ENCODE assay signal across 29 cellular contexts in the genomic region with DNA sequence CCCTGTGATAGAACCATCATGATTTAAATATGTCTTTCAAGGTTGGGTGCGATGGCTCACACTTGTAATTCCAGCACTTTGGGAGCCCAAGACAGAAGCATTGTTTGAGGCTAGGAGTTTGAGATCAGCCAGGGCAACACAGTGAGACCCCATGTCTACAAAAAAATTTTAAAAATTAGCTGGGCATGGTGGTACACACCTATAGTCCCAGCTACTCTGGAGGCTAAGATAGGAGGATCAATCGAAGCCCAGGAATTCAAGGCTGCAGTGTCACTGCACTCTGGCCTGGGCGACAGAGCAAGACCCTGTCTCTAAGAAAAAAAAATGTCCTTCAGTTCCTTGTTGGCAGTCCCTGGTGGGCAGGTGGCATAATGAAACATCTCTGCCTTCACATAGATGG. TPM values are rescaled to one million over a fixed set of nuclear protein-coding genes. Genes with fewer than 3 reads are reported as not detected.
"Had no signal": no experiment of that assay in that cellular context is flagged by ENCODE, and none has a peak within 500 bp of the region (broad histone marks: within the 10 kb centered on the region; RNA-seq: fewer than 3 reads in every experiment).

No MANE protein-coding gene starts in this region.

- H3K4me1 Mint-ChIP-seq: naive thymus-derived CD8-positive, alpha-beta T cell; neural crest cell; stimulated activated memory B cell treated with anti-CD40 and anti-IgM and Interleukin-4, amounts not matched to agents 10 μg/mL and 1 μg/mL and 100 μg/mL, for 72 hours had no signal

- H3K27me3 ChIP-seq: right atrium auricular region, right lobe of liver, sigmoid colon, spleen, thyroid gland, tibial nerve, upper lobe of left lung, vagina had no signal

- H3K27ac Mint-ChIP-seq: naive thymus-derived CD8-positive, alpha-beta T cell; natural killer cell treated with Interleukin-12 subunit alpha and Interleukin-12 subunit beta and Interleukin-15 and Interleukin-18, amount 100 ng/mL, for 72 hours; stimulated activated memory B cell treated with anti-CD40 and anti-IgM and Interleukin-4, amounts not matched to agents 10 μg/mL and 1 μg/mL and 100 μg/mL, for 72 hours; stimulated activated naive CD8-positive, alpha-beta T cell treated with anti-CD3 and anti-CD28 coated beads, Interleukin-15, Interleukin-2, amounts not matched to agents 100 ng/mL and 50 ng/mL, for 24 hours had no signal

- DNase-seq: naive thymus-derived CD8-positive, alpha-beta T cell; nephron progenitor cell; nucleus accumbens; pancreas; retina; right lobe of liver; sigmoid colon; small intestine; spleen; stimulated activated CD4-positive, alpha-beta T cell treated with anti-CD3 and anti-CD28 coated beads, Interleukin-12 subunit alpha, Interleukin-12 subunit beta, amount 100 ng/mL, for 4 hours; stimulated activated CD4-positive, alpha-beta T cell treated with anti-CD3 and anti-CD28 coated beads, Interleukin-1b, Interleukin-23, amount 100 ng/mL, for 48 hours; stimulated activated CD4-positive, alpha-beta T cell treated with anti-CD3 and anti-CD28 coated beads, Interleukin-4, amount 100 ng/mL, for 1 hour; stimulated activated CD4-positive, alpha-beta T cell treated with anti-CD3 and anti-CD28 coated beads, Interleukin-4, amount 100 ng/mL, for 4 hours; stimulated activated CD8-positive, alpha-beta memory T cell treated with anti-CD3 and anti-CD28 coated beads, Interleukin-4, amount 100 ng/mL, for 48 hours; stimulated activated naive CD4-positive, alpha-beta T cell; stomach; thyroid gland; upper lobe of left lung had no signal

- H3K9me3 ChIP-seq: pancreas, prostate gland, right lobe of liver, thyroid gland, vagina had no signal

- H3K9me3 Mint-ChIP-seq: natural killer cell treated with Interleukin-12 subunit alpha and Interleukin-12 subunit beta and Interleukin-15 and Interleukin-18, amount 100 ng/mL, for 72 hours had no signal

- H3K27ac ChIP-seq: neutrophil, pancreas, prostate gland, right atrium auricular region, right lobe of liver, sigmoid colon, spleen, stomach, thoracic aorta, thyroid gland, tibial nerve, upper lobe of left lung, vagina had no signal

- FAIRE-seq: pancreas, small intestine, urothelium cell line had no signal

- ATAC-seq: naive thymus-derived CD8-positive, alpha-beta T cell; natural killer cell treated with Interleukin-12 subunit alpha and Interleukin-12 subunit beta and Interleukin-15 and Interleukin-18, amount 100 ng/mL, for 72 hours; pancreas; right lobe of liver; stimulated activated memory B cell treated with anti-CD40 and anti-IgM and Interleukin-4, amounts not matched to agents 10 μg/mL and 1 μg/mL and 100 μg/mL, for 72 hours had no signal

- H3K4me3 Mint-ChIP-seq: naive thymus-derived CD8-positive, alpha-beta T cell; natural killer cell treated with Interleukin-12 subunit alpha and Interleukin-12 subunit beta and Interleukin-15 and Interleukin-18, amount 100 ng/mL, for 72 hours; nephron progenitor cell; neural crest cell; stimulated activated memory B cell treated with anti-CD40 and anti-IgM and Interleukin-4, amounts not matched to agents 10 μg/mL and 1 μg/mL and 100 μg/mL, for 72 hours; stimulated activated naive CD8-positive, alpha-beta T cell treated with anti-CD3 and anti-CD28 coated beads, Interleukin-15, Interleukin-2, amounts not matched to agents 100 ng/mL and 50 ng/mL, for 24 hours had no signal

- H3K36me3 Mint-ChIP-seq: stimulated activated memory B cell treated with anti-CD40 and anti-IgM and Interleukin-4, amounts not matched to agents 10 μg/mL and 1 μg/mL and 100 μg/mL, for 72 hours had no signal

RNA-seq across cellular contexts. Expression of gene FLT1, which starts 46.0 kb away (rescaled TPM):
- total RNA-seq: neural crest cell had no signal
